ENCODE assay signal across 8 cellular contexts in genomic region chr10:86711957-86712708, GRCh38. TPM values are rescaled to one million over a fixed set of nuclear protein-coding genes. Genes with fewer than 3 reads are reported as not detected.
DNase-seq lines count a peak whose midpoint lies in the region; ATAC-seq and TF ChIP-seq lines count a peak whose summit lies in the region.

No MANE protein-coding gene starts in this region.

- H3K4me3 ChIP-seq in fibroblast of the aortic adventitia (ENCODE audit: low read depth, low read length) (peak overlapping the region; percentile 68), neuron (ENCODE audit: low read length) (peak overlapping the region; percentile 75)

- ATAC-seq in GM21619 (IDR thresholded peaks at IDR 0.05; ENCODE audit: unreplicated experiment): peak; percentile 11
- ATAC-seq in WTC11: peak; percentile 31

- DNase-seq in activated T-cell treated with anti-CD3 and anti-CD28 coated beads for 48 hours (ENCODE audit: low read depth): peak; percentile 21
- no peak for DNase-seq in activated T-cell treated with anti-CD3 and anti-CD28 coated beads for 4 hours
- peak; percentile 52 for DNase-seq in WTC11 (ENCODE audit: low spot score)
- DNase-seq in fibroblast of the aortic adventitia (ENCODE audit: low read depth): peak; percentile 34
- no peak for DNase-seq in NK-92 (lab: John Stamatoyannopoulos, UW; ENCODE audit: unreplicated experiment)

- H3K36me3 Mint-ChIP-seq in IgD-negative memory B cell: no peaks in the 10 kb centered on the region
- no peaks in the 10 kb centered on the region for H3K36me3 Mint-ChIP-seq in WTC11

- H3K4me1 ChIP-seq in neuron (ENCODE audit: insufficient read depth, low read length): peaks cover 3% of the 10 kb centered on the region

- no peaks in the 10 kb centered on the region for H3K9me3 ChIP-seq in neuron (ENCODE audit: low read length)

- H3K4me1 Mint-ChIP-seq in IgD-negative memory B cell (peaks cover 2 to 6% (median 5%) of the 10 kb centered on the region in 3 donors), WTC11 (peaks cover 51% of the 10 kb centered on the region)

- H3K4me3 Mint-ChIP-seq in IgD-negative memory B cell: peak overlapping the region; percentile 91 to 99 (median 98)
- H3K4me3 Mint-ChIP-seq in WTC11: peak overlapping the region; percentile 66

- H3K27me3 ChIP-seq in neuron (ENCODE audit: insufficient read depth, low read length): no peaks in the 10 kb centered on the region

- H2AFZ ChIP-seq in neuron (ENCODE audit: low read depth, low read length): peak overlapping the region; percentile 94

- peak overlapping the region; percentile 97 to 99 (median 98) for H3K27ac Mint-ChIP-seq in IgD-negative memory B cell
- peak overlapping the region; percentile 80 for H3K27ac Mint-ChIP-seq in WTC11

- H3K9me3 Mint-ChIP-seq in IgD-negative memory B cell: no peaks in the 10 kb centered on the region
- no peaks in the 10 kb centered on the region for H3K9me3 Mint-ChIP-seq in WTC11

- POLR2A ChIA-PET in WTC11 (lab: Charles Lee): interaction anchor here (0.6 to 1.4 kb wide), 3 partner anchors 40 to 246 kb away, joined by 3 to 7 read pairs (median 5); partner anchors contain the start of genes BMPR1A and SNCG

- H3K27me3 Mint-ChIP-seq in IgD-negative memory B cell (no peaks in the 10 kb centered on the region), WTC11 (ENCODE audit: low read depth) (peaks cover 4% of the 10 kb centered on the region; the same call in 1 of the 2 replicates)

- TF ChIP-seq CTCF in WTC11 (IDR thresholded peaks at IDR 0.05) (no peak), fibroblast of the aortic adventitia (IDR thresholded peaks at IDR 0.05; ENCODE audit: insufficient read depth, low read length) (no peak)

- H3K36me3 ChIP-seq in neuron (ENCODE audit: insufficient read depth, low read length): no peaks in the 10 kb centered on the region

- CTCF ChIA-PET in WTC11 (lab: Charles Lee): interaction anchor here (0.5 to 2.3 kb wide), 9 partner anchors 22 to 254 kb away, joined by 3 to 14 read pairs (median 3); partner anchors contain the start of gene BMPR1A

TF ChIP-seq in WTC11, 78 proteins besides CTCF, POLR2A, EP300 and RAD21:
- TF ChIP-seq FOXP1 (CRISPR knock-in tag; IDR thresholded peaks at IDR 0.05; ENCODE audit: borderline replicate concordance): peak; percentile 24; the same call in 1 of the 2 replicates
- peak; percentile 72; the same call in 1 of the 2 replicates for TF ChIP-seq GTF2I (CRISPR knock-in tag; conservative IDR thresholded peaks at IDR 0.05)
- no peak for TF ChIP-seq ARID4B (CRISPR knock-in tag; IDR thresholded peaks at IDR 0.05; ENCODE audit: borderline replicate concordance)

RNA-seq across cellular contexts. Expression of gene LDB3, which starts 43.8 kb away (rescaled TPM):
- polyA plus RNA-seq in IgD-negative memory B cell: 0.13 TPM
- 0.42 to 0.96 TPM (median 0.46 TPM) in 3 replicates for total RNA-seq in WTC11 (2021)
- under 0.01 TPM in 1 of 2 replicates, not detected in the other for total RNA-seq in fibroblast of the aortic adventitia (ENCODE audit: low replicate concordance)

RNA-seq across cellular contexts. Expression of gene BMPR1A, which starts 44.3 kb away (rescaled TPM):
- polyA plus RNA-seq in IgD-negative memory B cell: 5.0 TPM
- total RNA-seq in WTC11 (2021) (99.7 to 107 TPM (median 104 TPM) in 3 replicates), fibroblast of the aortic adventitia (ENCODE audit: low replicate concordance) (57.8 and 74.7 TPM in 2 replicates)

RNA-seq across cellular contexts. Expression of gene OPN4, which starts 57.8 kb away (rescaled TPM):
- not detected for polyA plus RNA-seq in IgD-negative memory B cell
- total RNA-seq in WTC11 (2021) (not detected in 3 replicates), fibroblast of the aortic adventitia (ENCODE audit: low replicate concordance) (not detected in 2 replicates)

Comparison
In these comparisons a context has a peak if more than half of its experiments do, and no peak if none do; other contexts are left out.
1. DNase-seq: peak in activated T-cell treated with anti-CD3 and anti-CD28 coated beads for 48 hours (single experiment), WTC11 (single experiment) and fibroblast of the aortic adventitia (single experiment); none in activated T-cell treated with anti-CD3 and anti-CD28 coated beads for 4 hours (single experiment) and NK-92 (single experiment).